ENCODE assay signal across 27 cellular contexts in the genomic region with DNA sequence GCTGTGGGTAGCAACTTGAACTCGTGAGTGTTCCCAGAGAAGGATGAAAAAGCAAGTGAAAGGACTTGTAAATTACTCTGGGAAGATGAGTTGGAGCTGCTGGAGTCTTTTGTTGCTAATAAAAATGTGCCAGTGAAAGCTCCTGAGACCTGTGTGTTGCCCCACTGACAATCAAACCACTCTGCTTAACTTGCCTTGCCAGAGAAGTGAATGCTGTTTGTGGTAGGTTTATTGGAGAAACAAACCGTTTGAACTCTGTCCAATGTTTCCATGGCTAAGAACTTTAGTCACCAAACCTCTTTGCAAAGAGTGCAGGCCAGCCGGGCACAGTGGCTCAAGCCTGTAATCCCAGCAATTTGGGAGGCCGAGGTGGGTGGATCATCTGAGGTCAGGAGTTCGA.
"Had no signal": no experiment of that assay in that cellular context is flagged by ENCODE, and none has a peak within 500 bp of the region (broad histone marks: within the 10 kb centered on the region; RNA-seq: fewer than 3 reads in every experiment).

No MANE protein-coding gene starts in this region.

- H3K4me1 ChIP-seq: adrenal gland, ascending aorta, heart left ventricle, parathyroid adenoma, right lobe of liver, tibial nerve had no signal

- H2AFZ ChIP-seq: parathyroid adenoma had no signal

- DNase-seq: activated CD4-positive, alpha-beta memory T cell treated with anti-CD3 and anti-CD28 coated beads for 36 hours; activated CD4-positive, alpha-beta T cell treated with anti-CD3 and anti-CD28 coated beads for 48 hours; activated CD8-positive, alpha-beta memory T cell treated with anti-CD3 and anti-CD28 coated beads, Interleukin-2, amount 50 U/mL, for 4 hours; activated effector memory CD4-positive, alpha-beta T cell treated with anti-CD3 and anti-CD28 coated beads, Interleukin-2, amount 50 U/mL, for 16 hours; activated naive CD4-positive, alpha-beta T cell treated with anti-CD3 and anti-CD28 coated beads for 36 hours; activated naive CD8-positive, alpha-beta T cell treated with anti-CD3 and anti-CD28 coated beads for 36 hours; activated T-cell treated with anti-CD3 and anti-CD28 coated beads, Interleukin-2, amount 50 U/mL, for 1 hour; adrenal gland; endodermal cell; foreskin fibroblast; heart left ventricle; immature natural killer cell; kidney; left colon; mammary epithelial cell; naive thymus-derived CD8-positive, alpha-beta T cell; occipital lobe; right lobe of liver; stimulated activated CD4-positive, alpha-beta T cell treated with anti-CD3 and anti-CD28 coated beads, Interleukin-2, amount 100 ng/mL, for 48 hours; stimulated activated naive CD4-positive, alpha-beta T cell treated with Interleukin-2 at 50 U/mL for 16 hours; T-helper 9 cell; WERI-Rb-1 had no signal

- H3K9me3 ChIP-seq: adrenal gland, ascending aorta, heart left ventricle, right lobe of liver, tibial nerve had no signal

- H3K36me3 ChIP-seq: adrenal gland, ascending aorta, heart left ventricle, right lobe of liver, tibial nerve, WERI-Rb-1 had no signal

- H3K27ac ChIP-seq: adrenal gland, ascending aorta, heart left ventricle, parathyroid adenoma, right lobe of liver, tibial nerve, WERI-Rb-1 had no signal

- H3K79me2 ChIP-seq: parathyroid adenoma had no signal

- H3K4me3 ChIP-seq: adrenal gland, ascending aorta, heart left ventricle, right lobe of liver, tibial nerve had no signal

- H3K9ac ChIP-seq: parathyroid adenoma had no signal

- H3K27me3 ChIP-seq: adrenal gland, ascending aorta, heart left ventricle, right lobe of liver, tibial nerve had no signal

- ATAC-seq: activated CD4-positive, CD25-positive, alpha-beta regulatory T cell treated with anti-CD3 and anti-CD28 coated beads, Interleukin-2, amount 50 U/mL, for 24 hours; esophagus mucosa; heart left ventricle; left colon; naive thymus-derived CD8-positive, alpha-beta T cell; right lobe of liver had no signal
